21 cellular contexts compared by ENCODE assay signal in genomic region chr14:104638927-104639450, GRCh38. TPM values are rescaled to one million over a fixed set of nuclear protein-coding genes. Genes with fewer than 3 reads are reported as not detected.
"Had no signal": no experiment of that assay in that cellular context is flagged by ENCODE, and none has a peak within 500 bp of the region (broad histone marks: within the 10 kb centered on the region; RNA-seq: fewer than 3 reads in every experiment).

No MANE protein-coding gene starts in this region.

- H3K27ac ChIP-seq: HL-60 had no signal

- DNase-seq: KBM-7, MV-4-11, NCI-H1048, NCI-H1105, NCI-H1417, NCI-H1436 treated with DMSO at 0.1 percent for 48 hours, NCI-H1694, NCI-H1930, NCI-H2081, NCI-H2107, NCI-H2227 treated with DMSO at 0.1 percent for 48 hours, NCI-H524, NCI-H526 treated with DMSO at 0.1 percent for 48 hours, NCI-H748 treated with DMSO at 0.1 percent for 48 hours, RPMI8226, SHP77 had no signal

RNA-seq across cellular contexts. Expression of gene TMEM179, which starts 34.4 kb away (rescaled TPM):
- total RNA-seq: LHCN-M2, MCF 10A had no signal

RNA-seq across cellular contexts. Expression of gene C14orf180, which starts 59.4 kb away (rescaled TPM):
- total RNA-seq: LHCN-M2, MCF 10A, NCI-H460, SK-MEL-5 had no signal
